22 cellular contexts compared by ENCODE assay signal in the genomic region with DNA sequence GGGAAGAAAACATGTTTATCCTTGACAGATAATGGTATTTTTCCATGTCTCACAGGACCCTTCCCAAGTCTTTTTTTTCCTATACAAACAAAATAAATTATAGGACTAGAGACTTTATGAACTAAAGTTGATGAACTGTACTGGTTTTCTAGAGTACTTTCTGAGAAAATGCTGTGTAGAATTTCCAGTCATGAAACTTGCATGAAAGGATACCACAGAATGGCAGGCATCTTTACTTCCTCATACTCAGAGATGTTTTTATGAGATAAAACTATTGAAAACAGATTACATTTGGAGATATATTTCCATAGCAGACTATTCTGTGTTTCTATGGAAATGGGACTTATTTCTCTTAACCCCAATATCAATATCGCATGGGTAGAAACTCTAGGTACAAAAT.
DNase-seq lines count a peak whose midpoint lies in the region; ATAC-seq and TF ChIP-seq lines count a peak whose summit lies in the region.
"Had no signal": no experiment of that assay in that cellular context is flagged by ENCODE, and none has a peak within 500 bp of the region (broad histone marks: within the 10 kb centered on the region; RNA-seq: fewer than 3 reads in every experiment).

No MANE protein-coding gene starts in this region.

- H3K4me1 Mint-ChIP-seq in activated naive CD4-positive, alpha-beta T cell treated with anti-CD3 and anti-CD28 coated beads, Interleukin-2, amount 50 U/mL, for 24 hours, result peaks cover 72% of the 10 kb centered on the region
- peaks cover 70% of the 10 kb centered on the region for H3K4me1 Mint-ChIP-seq in activated CD8-positive, alpha-beta T cell treated with anti-CD3 and anti-CD28 coated beads, Interleukin-2, amount 10 ng/mL, durations not matched to agents 7 days and 5 days (ENCODE audit: low read depth)
- H3K4me1 Mint-ChIP-seq in nephron, result peaks cover 24% of the 10 kb centered on the region
- H3K4me1 Mint-ChIP-seq: memory B cell; stimulated activated naive B cell treated with anti-CD40 and anti-IgM and Interleukin-4, amounts not matched to agents 10 μg/mL and 1 μg/mL and 100 μg/mL, for 72 hours had no signal

- ATAC-seq in activated CD8-positive, alpha-beta T cell treated with anti-CD3 and anti-CD28 coated beads, Interleukin-2, amount 10 ng/mL, durations not matched to agents 7 days and 5 days, result peak; percentile 72
- ATAC-seq: Panc1; stimulated activated naive B cell treated with anti-CD40 and anti-IgM and Interleukin-4, amounts not matched to agents 10 μg/mL and 1 μg/mL and 100 μg/mL, for 72 hours; upper lobe of right lung; WTC11 had no signal

- no peak for TF ChIP-seq CTCF in nephron (IDR thresholded peaks at IDR 0.05; ENCODE audit: unreplicated experiment in 3 of 3)

- CTCF ChIA-PET in activated CD8-positive, alpha-beta T cell treated with anti-CD3 and anti-CD28 coated beads, Interleukin-2, amount 10 ng/mL, durations not matched to agents 7 days and 5 days (lab: Charles Lee), result interaction anchor here (0.8 to 1.0 kb wide), 3 partner anchors 17 to 59 kb away, joined by 3 read pairs; no protein-coding TSS in a partner anchor

- H3K9me3 Mint-ChIP-seq in activated naive CD4-positive, alpha-beta T cell treated with anti-CD3 and anti-CD28 coated beads, Interleukin-2, amount 50 U/mL, for 24 hours, result peaks cover 26% of the 10 kb centered on the region
- H3K9me3 Mint-ChIP-seq in activated CD8-positive, alpha-beta T cell treated with anti-CD3 and anti-CD28 coated beads, Interleukin-2, amount 10 ng/mL, durations not matched to agents 7 days and 5 days (ENCODE audit: insufficient read depth), result peaks cover 37% of the 10 kb centered on the region
- H3K9me3 Mint-ChIP-seq in nephron, result peaks cover 16% of the 10 kb centered on the region

- no peaks in the 10 kb centered on the region for H3K27me3 Mint-ChIP-seq in activated naive CD4-positive, alpha-beta T cell treated with anti-CD3 and anti-CD28 coated beads, Interleukin-2, amount 50 U/mL, for 24 hours
- H3K27me3 Mint-ChIP-seq in activated CD8-positive, alpha-beta T cell treated with anti-CD3 and anti-CD28 coated beads, Interleukin-2, amount 10 ng/mL, durations not matched to agents 7 days and 5 days (ENCODE audit: low read depth), result no peaks in the 10 kb centered on the region
- no peaks in the 10 kb centered on the region for H3K27me3 Mint-ChIP-seq in nephron (ENCODE audit: low read depth)
- H3K27me3 Mint-ChIP-seq: memory B cell; stimulated activated naive B cell treated with anti-CD40 and anti-IgM and Interleukin-4, amounts not matched to agents 10 μg/mL and 1 μg/mL and 100 μg/mL, for 72 hours had no signal

- H3K27ac Mint-ChIP-seq in activated naive CD4-positive, alpha-beta T cell treated with anti-CD3 and anti-CD28 coated beads, Interleukin-2, amount 50 U/mL, for 24 hours, result peak overlapping the region; percentile 75
- H3K27ac Mint-ChIP-seq in activated CD8-positive, alpha-beta T cell treated with anti-CD3 and anti-CD28 coated beads, Interleukin-2, amount 10 ng/mL, durations not matched to agents 7 days and 5 days, result peak overlapping the region; percentile 84
- H3K27ac Mint-ChIP-seq in nephron, result peak overlapping the region in 2 of 3 experiments; percentile 70 to 80
- H3K27ac Mint-ChIP-seq: memory B cell; stimulated activated naive B cell treated with anti-CD40 and anti-IgM and Interleukin-4, amounts not matched to agents 10 μg/mL and 1 μg/mL and 100 μg/mL, for 72 hours; WTC11 had no signal

- peaks cover 21% of the 10 kb centered on the region for H3K36me3 Mint-ChIP-seq in activated naive CD4-positive, alpha-beta T cell treated with anti-CD3 and anti-CD28 coated beads, Interleukin-2, amount 50 U/mL, for 24 hours
- H3K36me3 Mint-ChIP-seq in activated CD8-positive, alpha-beta T cell treated with anti-CD3 and anti-CD28 coated beads, Interleukin-2, amount 10 ng/mL, durations not matched to agents 7 days and 5 days (ENCODE audit: low read depth), result peaks cover 72% of the 10 kb centered on the region
- H3K36me3 Mint-ChIP-seq in nephron (ENCODE audit: low read depth), result peaks cover 20% of the 10 kb centered on the region
- H3K36me3 Mint-ChIP-seq: memory B cell; stimulated activated naive B cell treated with anti-CD40 and anti-IgM and Interleukin-4, amounts not matched to agents 10 μg/mL and 1 μg/mL and 100 μg/mL, for 72 hours had no signal

- no peak for DNase-seq in activated naive CD4-positive, alpha-beta T cell treated with Interleukin-2 at 50 U/mL for 16 hours
- DNase-seq in KG1 (lab: John Stamatoyannopoulos, UW) (peak; percentile 42), globus pallidus (ENCODE audit: low spot score) (no peak), NCI-H345 (lab: John Stamatoyannopoulos, UW) (no peak), GOT3 (lab: John Stamatoyannopoulos, UW) (no peak)
- no peak for DNase-seq in activated CD8-positive, alpha-beta T cell treated with anti-CD3 and anti-CD28 coated beads, Interleukin-2, amount 10 ng/mL, durations not matched to agents 7 days and 5 days
- DNase-seq: BE2C; DND-41; effector CD8-positive, alpha-beta T cell; GM23248; Kasumi-1; NCI-H1417; NCI-H2029; SHP77; small intestine; stimulated activated naive B cell treated with anti-CD40 and anti-IgM and Interleukin-4, amounts not matched to agents 10 μg/mL and 1 μg/mL and 100 μg/mL, for 72 hours; upper lobe of right lung had no signal

- no peak overlapping the region for H3K4me3 Mint-ChIP-seq in activated naive CD4-positive, alpha-beta T cell treated with anti-CD3 and anti-CD28 coated beads, Interleukin-2, amount 50 U/mL, for 24 hours
- peak overlapping the region; percentile 25 for H3K4me3 Mint-ChIP-seq in activated CD8-positive, alpha-beta T cell treated with anti-CD3 and anti-CD28 coated beads, Interleukin-2, amount 10 ng/mL, durations not matched to agents 7 days and 5 days
- no peak overlapping the region for H3K4me3 Mint-ChIP-seq in nephron
- H3K4me3 Mint-ChIP-seq: memory B cell; stimulated activated naive B cell treated with anti-CD40 and anti-IgM and Interleukin-4, amounts not matched to agents 10 μg/mL and 1 μg/mL and 100 μg/mL, for 72 hours; WTC11 had no signal

- POLR2A ChIA-PET in activated CD8-positive, alpha-beta T cell treated with anti-CD3 and anti-CD28 coated beads, Interleukin-2, amount 10 ng/mL, durations not matched to agents 7 days and 5 days (lab: Charles Lee), result no interaction called here
